ENCODE assay signal across 9 cellular contexts in genomic region chr1:233613252-233614172, GRCh38. TPM values are rescaled to one million over a fixed set of nuclear protein-coding genes. Genes with fewer than 3 reads are reported as not detected.
A peak's percentile ranks its signal among the peaks of the same experiment; 100 is the strongest.
DNase-seq lines count a peak whose midpoint lies in the region; ATAC-seq, FAIRE-seq and TF ChIP-seq lines count a peak whose summit lies in the region.
"Had no signal": no experiment of that assay in that cellular context is flagged by ENCODE, and none has a peak within 500 bp of the region (broad histone marks: within the 10 kb centered on the region; RNA-seq: fewer than 3 reads in every experiment).

Gene KCNK1, plus strand, starts transcription at chr1:233614106. Its CDS starts 66 bp downstream, at chr1:233614172.

- peaks cover 9% of the 10 kb centered on the region for H3K4me1 Mint-ChIP-seq in activated T-cell treated with anti-CD3 and anti-CD28 coated beads, Interleukin-2, amount 50 U/mL, for 24 hours (ENCODE audit: low read depth)

- 1% methylated on average over 49 to 70 of the region's 70 CpGs for WGBS in ovary, 3 donors

- FAIRE-seq in frontal cortex (lab: Jason Lieb, UNC): no peak
- FAIRE-seq: colon had no signal

- intact Hi-C loops in ovary (cut with DNase I): no loop called here

- no peak for DNase-seq in activated T-cell treated with anti-CD3 and anti-CD28 coated beads, Interleukin-2, amount 50 U/mL, for 24 hours
- DNase-seq in activated T-cell treated with anti-CD3 and anti-CD28 coated beads for 4 hours (no peak), HPDE6-E6E7 (ENCODE audit: extremely low spot score) (peak; percentile 76), frontal cortex (ENCODE audit: low spot score in 2 of 2) (peak; percentile 62 to 67), ovary (peak; percentile 77 to 85 (median 80))
- no peak for DNase-seq in stimulated activated naive CD4-positive, alpha-beta T cell (lab: John Stamatoyannopoulos, UW)

- H3K4me3 Mint-ChIP-seq in activated T-cell treated with anti-CD3 and anti-CD28 coated beads, Interleukin-2, amount 50 U/mL, for 24 hours: peak within 1 kb of the TSS; percentile 57

- no peak within 1 kb of the TSS for H3K27ac Mint-ChIP-seq in activated T-cell treated with anti-CD3 and anti-CD28 coated beads, Interleukin-2, amount 50 U/mL, for 24 hours

- TF ChIP-seq CTCF in VCaP (conservative IDR thresholded peaks at IDR 0.05) (no peak), ovary (IDR thresholded peaks at IDR 0.05) (no peak)

- TF ChIP-seq EP300 in ovary (IDR thresholded peaks at IDR 0.05): no peak

- H3K4me1 ChIP-seq in ovary (ENCODE audit: insufficient read depth): peaks cover 8% of the 10 kb centered on the region

- peak; percentile 57 for TF ChIP-seq POLR2A in ovary (IDR thresholded peaks at IDR 0.05)

- no peaks in the 10 kb centered on the region for H3K36me3 ChIP-seq in ovary

- peaks cover 80% of the 10 kb centered on the region for H3K27me3 Mint-ChIP-seq in activated T-cell treated with anti-CD3 and anti-CD28 coated beads, Interleukin-2, amount 50 U/mL, for 24 hours

- H3K9me3 ChIP-seq in ovary: no peaks in the 10 kb centered on the region

- H3K27ac ChIP-seq in VCaP: peak within 1 kb of the TSS; percentile 77
- H3K27ac ChIP-seq in ovary: peak within 1 kb of the TSS; percentile 81 to 83

- no peaks in the 10 kb centered on the region for H3K36me3 Mint-ChIP-seq in activated T-cell treated with anti-CD3 and anti-CD28 coated beads, Interleukin-2, amount 50 U/mL, for 24 hours (ENCODE audit: low read depth)

- no peak for ATAC-seq in GM18858 (IDR thresholded peaks at IDR 0.05; ENCODE audit: unreplicated experiment)

- no peaks in the 10 kb centered on the region for H3K9me3 Mint-ChIP-seq in activated T-cell treated with anti-CD3 and anti-CD28 coated beads, Interleukin-2, amount 50 U/mL, for 24 hours

- peak within 1 kb of the TSS; percentile 49 for H3K4me3 ChIP-seq in ovary

- no peaks in the 10 kb centered on the region for H3K27me3 ChIP-seq in ovary

RNA-seq across cellular contexts. Expression of gene KCNK1, which starts in this region (rescaled TPM):
- total RNA-seq in frontal cortex (4.9 TPM), ovary (10 to 100 TPM in 1 of 7 donors, 1 to 10 TPM in 6; 3.4 to 24.8 (median 6.4) TPM)
- 1 to 10 TPM; 3.1 to 4.9 TPM for polyA plus RNA-seq in ovary

Comparison
In these comparisons a context has a peak if more than half of its experiments do, and no peak if none do; other contexts are left out.
1. DNase-seq: peak in HPDE6-E6E7 (single experiment), frontal cortex (2 of 2) and ovary (5 of 5); none in activated T-cell treated with anti-CD3 and anti-CD28 coated beads, Interleukin-2, amount 50 U/mL, for 24 hours (single experiment), activated T-cell treated with anti-CD3 and anti-CD28 coated beads for 4 hours (single experiment) and stimulated activated naive CD4-positive, alpha-beta T cell (0 of 6).